Comparison of ENCODE assay signal across 8 cellular contexts in genomic region chr7:18570890-18571478, GRCh38.
A peak's percentile ranks its signal among the peaks of the same experiment; 100 is the strongest.
DNase-seq lines count a peak whose midpoint lies in the region; ATAC-seq, FAIRE-seq and TF ChIP-seq lines count a peak whose summit lies in the region.

No MANE protein-coding gene starts in this region.

- no peak overlapping the region for H3K27ac Mint-ChIP-seq in mesothelial cell of epicardium
- H3K27ac Mint-ChIP-seq in activated CD4-positive, alpha-beta memory T cell treated with anti-CD3 and anti-CD28 coated beads for 36 hours: no peak overlapping the region
- H3K27ac Mint-ChIP-seq in CD14-positive monocyte: no peak overlapping the region

- H3K36me3 Mint-ChIP-seq in mesothelial cell of epicardium: no peaks in the 10 kb centered on the region
- H3K36me3 Mint-ChIP-seq in activated CD4-positive, alpha-beta memory T cell treated with anti-CD3 and anti-CD28 coated beads for 36 hours: no peaks in the 10 kb centered on the region
- H3K36me3 Mint-ChIP-seq in CD14-positive monocyte: peaks cover 8 to 18% of the 10 kb centered on the region in 2 donors

- H3K27ac ChIP-seq in VCaP: peak overlapping the region; percentile 56

- no peaks in the 10 kb centered on the region for H3K27me3 Mint-ChIP-seq in mesothelial cell of epicardium (ENCODE audit: low read depth)
- H3K27me3 Mint-ChIP-seq in activated CD4-positive, alpha-beta memory T cell treated with anti-CD3 and anti-CD28 coated beads for 36 hours: no peaks in the 10 kb centered on the region
- no peaks in the 10 kb centered on the region for H3K27me3 Mint-ChIP-seq in CD14-positive monocyte (ENCODE audit: low read depth in 3 of 3)

- no peak for ATAC-seq in GM18868 (IDR thresholded peaks at IDR 0.05; ENCODE audit: unreplicated experiment)

- peak; percentile 66 for TF ChIP-seq CTCF in D721Med (IDR thresholded peaks at IDR 0.05; ENCODE audit: insufficient read depth, missing control alignments)
- peak; percentile 77 for TF ChIP-seq CTCF in VCaP (conservative IDR thresholded peaks at IDR 0.05)
- no peak for TF ChIP-seq CTCF in mesothelial cell of epicardium (IDR thresholded peaks at IDR 0.05; ENCODE audit: unreplicated experiment)
- TF ChIP-seq CTCF in CD14-positive monocyte (IDR thresholded peaks at IDR 0.05): no peak

- H3K4me3 Mint-ChIP-seq in mesothelial cell of epicardium: no peak overlapping the region
- no peak overlapping the region for H3K4me3 Mint-ChIP-seq in activated CD4-positive, alpha-beta memory T cell treated with anti-CD3 and anti-CD28 coated beads for 36 hours
- no peak overlapping the region for H3K4me3 Mint-ChIP-seq in CD14-positive monocyte

- no peak for FAIRE-seq in D721Med (lab: Jason Lieb, UNC)

- no peak for DNase-seq in D721Med (ENCODE audit: insufficient read length, low spot score)
- peak; percentile 70 for DNase-seq in M059J (ENCODE audit: low read depth)
- peak; percentile 53 for DNase-seq in kidney tubule cell (ENCODE audit: low spot score)
- no peak for DNase-seq in mesothelial cell of epicardium (ENCODE audit: low spot score in 2 of 2, unreplicated experiment in 2 of 2)
- no peak for DNase-seq in activated CD4-positive, alpha-beta memory T cell treated with anti-CD3 and anti-CD28 coated beads for 36 hours
- no peak for DNase-seq in CD14-positive monocyte (ENCODE audit: low spot score)

- intact Hi-C loops in activated CD4-positive, alpha-beta memory T cell treated with anti-CD3 and anti-CD28 coated beads for 36 hours (cut with micrococcal nuclease): loop anchor here (2.0 kb wide), 1 partner anchor 218 kb away; no protein-coding TSS in a partner anchor
- intact Hi-C loops in CD14-positive monocyte (cut with micrococcal nuclease): no loop called here

- H3K4me1 Mint-ChIP-seq in mesothelial cell of epicardium: peaks cover 8% of the 10 kb centered on the region
- no peaks in the 10 kb centered on the region for H3K4me1 Mint-ChIP-seq in activated CD4-positive, alpha-beta memory T cell treated with anti-CD3 and anti-CD28 coated beads for 36 hours (ENCODE audit: low read depth)
- H3K4me1 Mint-ChIP-seq in CD14-positive monocyte: peaks cover 9% of the 10 kb centered on the region

- POLR2A ChIA-PET in activated CD4-positive, alpha-beta memory T cell treated with anti-CD3 and anti-CD28 coated beads for 36 hours (lab: Charles Lee): no interaction called here

- H3K9me3 Mint-ChIP-seq in mesothelial cell of epicardium: no peaks in the 10 kb centered on the region
- H3K9me3 Mint-ChIP-seq in activated CD4-positive, alpha-beta memory T cell treated with anti-CD3 and anti-CD28 coated beads for 36 hours: no peaks in the 10 kb centered on the region
- no peaks in the 10 kb centered on the region for H3K9me3 Mint-ChIP-seq in CD14-positive monocyte

- CTCF ChIA-PET in activated CD4-positive, alpha-beta memory T cell treated with anti-CD3 and anti-CD28 coated beads for 36 hours (lab: Charles Lee): interaction anchor here (0.7 kb wide), 1 partner anchor 509 kb away, joined by 5 read pairs; no protein-coding TSS in a partner anchor

Comparison
In these comparisons a context has a peak if more than half of its experiments do, and no peak if none do; other contexts are left out.
1. DNase-seq: peak in M059J (single experiment) and kidney tubule cell (single experiment); none in D721Med (single experiment), mesothelial cell of epicardium (0 of 2), activated CD4-positive, alpha-beta memory T cell treated with anti-CD3 and anti-CD28 coated beads for 36 hours (single experiment) and CD14-positive monocyte (single experiment).
2. CTCF ChIP-seq: peak in D721Med (single experiment) and VCaP (single experiment); none in mesothelial cell of epicardium (single experiment) and CD14-positive monocyte (single experiment).